ENCODE assay signal across 21 cellular contexts in the genomic region with DNA sequence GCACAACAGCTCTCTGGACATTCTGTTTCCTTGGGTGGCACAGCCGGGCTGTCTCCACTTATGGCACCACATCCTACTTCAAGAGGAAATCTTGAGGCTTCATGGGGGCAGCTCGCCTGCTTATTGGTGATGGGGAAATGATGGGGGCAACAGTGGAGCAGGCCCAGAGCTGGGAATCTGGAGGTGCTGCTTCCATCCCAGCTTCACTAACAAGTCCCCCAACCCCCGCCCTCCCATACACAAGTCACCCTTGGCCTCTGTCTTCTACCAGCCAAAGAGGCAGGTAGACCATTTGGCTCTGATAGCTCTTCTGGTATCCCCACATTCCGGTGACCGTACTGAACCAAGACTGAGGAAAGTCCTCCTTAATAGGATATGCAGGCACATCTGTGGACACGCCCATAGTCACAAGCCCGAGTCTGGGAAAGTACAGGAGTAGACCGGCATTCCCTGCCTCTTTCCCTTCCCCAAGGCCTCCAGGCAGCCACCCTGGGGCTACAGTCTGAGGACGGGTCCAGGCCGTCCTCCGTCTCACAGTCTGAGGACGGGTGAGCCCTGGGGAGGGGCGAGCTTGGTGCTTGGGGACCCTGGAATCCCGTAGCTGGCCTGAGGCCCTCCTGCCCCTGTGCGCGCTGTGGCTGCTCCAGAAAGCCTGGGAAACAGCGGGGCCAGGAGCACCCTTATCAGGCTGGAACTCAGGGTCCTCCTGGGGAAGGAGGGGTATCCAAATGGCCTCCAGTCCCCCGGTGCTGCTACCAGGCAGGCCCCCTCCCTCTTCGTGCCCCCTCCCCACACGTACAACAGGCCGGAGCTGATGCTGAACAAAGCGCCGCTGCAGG.
DNase-seq lines count a peak whose midpoint lies in the region; ATAC-seq, FAIRE-seq and TF ChIP-seq lines count a peak whose summit lies in the region.
"Had no signal": no experiment of that assay in that cellular context is flagged by ENCODE, and none has a peak within 500 bp of the region (broad histone marks: within the 10 kb centered on the region; RNA-seq: fewer than 3 reads in every experiment).

No MANE protein-coding gene starts in this region.

- H3K27ac Mint-ChIP-seq in Calu3 (ENCODE audit: unreplicated experiment), result no peak overlapping the region
- H3K27ac Mint-ChIP-seq in activated CD4-positive, alpha-beta memory T cell treated with anti-CD3 and anti-CD28 coated beads for 36 hours, result no peak overlapping the region
- H3K27ac Mint-ChIP-seq: B cell; CD4-positive, CD25-positive, alpha-beta regulatory T cell had no signal

- TF ChIP-seq CTCF in bronchial epithelial cell (IDR thresholded peaks at IDR 0.05; ENCODE audit: insufficient read depth, low read length, severe bottlenecking), result no peak
- no peak for TF ChIP-seq CTCF in lower lobe of right lung (IDR thresholded peaks at IDR 0.05)
- TF ChIP-seq CTCF in Calu3 (IDR thresholded peaks at IDR 0.05; ENCODE audit: unreplicated experiment), result no peak

- H3K9me3 Mint-ChIP-seq in Calu3 (ENCODE audit: low read depth, unreplicated experiment), result no peaks in the 10 kb centered on the region
- H3K9me3 Mint-ChIP-seq in activated CD4-positive, alpha-beta memory T cell treated with anti-CD3 and anti-CD28 coated beads for 36 hours, result no peaks in the 10 kb centered on the region
- H3K9me3 Mint-ChIP-seq: CD4-positive, CD25-positive, alpha-beta regulatory T cell had no signal

- 88% methylated on average over 23 of the region's 23 CpGs for WGBS in right cardiac atrium

- H3K27ac ChIP-seq in right cardiac atrium (ENCODE audit: low read length) (no peak overlapping the region), lower lobe of right lung (no peak overlapping the region)
- H3K27ac ChIP-seq: GM23248 had no signal

- no TSS peak for BruUV-seq in Calu3 (replicated peaks; lab: Mats Ljungman, UMichigan)

- CTCF ChIA-PET in Calu3 (lab: Charles Lee), result no interaction called here
- CTCF ChIA-PET in activated CD4-positive, alpha-beta memory T cell treated with anti-CD3 and anti-CD28 coated beads for 36 hours (lab: Charles Lee), result interaction anchor here (1.4 kb wide), 1 partner anchor 14 kb away, joined by 3 read pairs; no protein-coding TSS in a partner anchor

- H3K4me3 Mint-ChIP-seq in Calu3 (ENCODE audit: low read depth, unreplicated experiment), result no peak overlapping the region
- no peak overlapping the region for H3K4me3 Mint-ChIP-seq in activated CD4-positive, alpha-beta memory T cell treated with anti-CD3 and anti-CD28 coated beads for 36 hours
- H3K4me3 Mint-ChIP-seq: B cell; CD4-positive, CD25-positive, alpha-beta regulatory T cell had no signal

- H3K9me3 ChIP-seq in right cardiac atrium (ENCODE audit: control insufficient read depth, low read length) (no peaks in the 10 kb centered on the region), lower lobe of right lung (no peaks in the 10 kb centered on the region)

- ATAC-seq in Right ventricle myocardium inferior, result no peak
- no peak for ATAC-seq in right cardiac atrium
- no peak for ATAC-seq in lower lobe of right lung
- ATAC-seq in GM18861 (IDR thresholded peaks at IDR 0.05; ENCODE audit: unreplicated experiment), result no peak
- ATAC-seq: Panc1 had no signal

- intact Hi-C loops in Right ventricle myocardium inferior (cut with DNase I), result no loop called here
- intact Hi-C loops in right cardiac atrium (cut with DNase I), result loop anchor here in 1 of 4 donors (10.0 kb wide), 1 partner anchor 54 kb away; no protein-coding TSS in a partner anchor
- intact Hi-C loops in lower lobe of right lung (cut with DNase I), result no loop called here
- intact Hi-C loops in Calu3 (cut with micrococcal nuclease; ENCODE audit: unreplicated experiment), result no loop called here
- intact Hi-C loops in activated CD4-positive, alpha-beta memory T cell treated with anti-CD3 and anti-CD28 coated beads for 36 hours (cut with micrococcal nuclease), result no loop called here

- POLR2A ChIA-PET in activated CD4-positive, alpha-beta memory T cell treated with anti-CD3 and anti-CD28 coated beads for 36 hours (lab: Charles Lee), result no interaction called here

- peaks cover 86% of the 10 kb centered on the region for H3K27me3 Mint-ChIP-seq in Calu3 (ENCODE audit: unreplicated experiment)
- peaks cover 2% of the 10 kb centered on the region for H3K27me3 Mint-ChIP-seq in activated CD4-positive, alpha-beta memory T cell treated with anti-CD3 and anti-CD28 coated beads for 36 hours

- H3K36me3 ChIP-seq in bronchial epithelial cell (ENCODE audit: control insufficient read depth, insufficient read depth, low read length) (no peaks in the 10 kb centered on the region), lower lobe of right lung (no peaks in the 10 kb centered on the region)

- H3K4me3 ChIP-seq in right cardiac atrium (ENCODE audit: low read length) (no peak overlapping the region), bronchial epithelial cell (ENCODE audit: low read depth, low read length) (no peak overlapping the region), lower lobe of right lung (no peak overlapping the region)
- H3K4me3 ChIP-seq: GM12878, GM23248 had no signal

- H3K27me3 ChIP-seq in right cardiac atrium (ENCODE audit: control insufficient read depth, insufficient read depth) (no peaks in the 10 kb centered on the region), bronchial epithelial cell (ENCODE audit: control insufficient read depth, insufficient read depth, low read length) (peaks cover 3% of the 10 kb centered on the region), lower lobe of right lung (ENCODE audit: low read depth) (peaks cover 8% of the 10 kb centered on the region)

- H3K36me3 Mint-ChIP-seq in Calu3 (ENCODE audit: insufficient read depth, unreplicated experiment), result peaks cover 4% of the 10 kb centered on the region
- no peaks in the 10 kb centered on the region for H3K36me3 Mint-ChIP-seq in activated CD4-positive, alpha-beta memory T cell treated with anti-CD3 and anti-CD28 coated beads for 36 hours
- H3K36me3 Mint-ChIP-seq: CD4-positive, CD25-positive, alpha-beta regulatory T cell had no signal

- no peaks in the 10 kb centered on the region for H3K4me1 Mint-ChIP-seq in Calu3 (ENCODE audit: low read depth, unreplicated experiment)
- no peaks in the 10 kb centered on the region for H3K4me1 Mint-ChIP-seq in activated CD4-positive, alpha-beta memory T cell treated with anti-CD3 and anti-CD28 coated beads for 36 hours (ENCODE audit: low read depth)
- H3K4me1 Mint-ChIP-seq: B cell had no signal

- H3K4me1 ChIP-seq in right cardiac atrium (ENCODE audit: control insufficient read depth, insufficient read depth, low read length) (peaks cover 3% of the 10 kb centered on the region), lower lobe of right lung (peaks cover 6% of the 10 kb centered on the region)

- DNase-seq in Right ventricle myocardium inferior (ENCODE audit: missing footprints) (peak; percentile 60), right cardiac atrium (no peak), bronchial epithelial cell (ENCODE audit: low read depth) (no peak), lower lobe of right lung (peak; percentile 18), Calu3 (no peak), inferior parietal cortex (ENCODE audit: extremely low spot score) (no peak)
- DNase-seq in activated CD4-positive, alpha-beta memory T cell treated with anti-CD3 and anti-CD28 coated beads for 36 hours, result no peak
- DNase-seq: 8988T; CD4-positive, CD25-positive, alpha-beta regulatory T cell; DMS153; GM23248; KG1; NCI-H1417; NCI-H187 treated with DMSO at 0.1 percent for 48 hours; NCI-H2227 treated with DMSO at 0.1 percent for 48 hours; NCI-H524 treated with DMSO at 0.1 percent for 48 hours had no signal

- peak; percentile 72 for FAIRE-seq in bronchial epithelial cell (lab: Jason Lieb, UNC)
- FAIRE-seq: GM12878, GM19239 had no signal

Comparison
In these comparisons a context has a peak if more than half of its experiments do, and no peak if none do; other contexts are left out.
1. DNase-seq: peak in Right ventricle myocardium inferior (single experiment) and lower lobe of right lung (single experiment); none in right cardiac atrium (0 of 3), bronchial epithelial cell (single experiment), Calu3 (single experiment), activated CD4-positive, alpha-beta memory T cell treated with anti-CD3 and anti-CD28 coated beads for 36 hours (single experiment) and inferior parietal cortex (single experiment).